In genomic region chr3:96266395-96267187, GRCh38 we compare ENCODE assay signal across 17 cellular contexts.
DNase-seq lines count a peak whose midpoint lies in the region; ATAC-seq and TF ChIP-seq lines count a peak whose summit lies in the region.
"Had no signal": no experiment of that assay in that cellular context is flagged by ENCODE, and none has a peak within 500 bp of the region (broad histone marks: within the 10 kb centered on the region; RNA-seq: fewer than 3 reads in every experiment).

No MANE protein-coding gene starts in this region.

- no peak overlapping the region for H3K4ac ChIP-seq in mesenchymal stem cell (ENCODE audit: low read depth in 1 of 2, low read length in 2 of 2)

- no peak overlapping the region for H3K9ac ChIP-seq in mesenchymal stem cell (ENCODE audit: low read length)

- H3K23ac ChIP-seq in mesenchymal stem cell (ENCODE audit: low read length in 2 of 2), result no peak overlapping the region

- no peak overlapping the region for H2BK12ac ChIP-seq in mesenchymal stem cell (ENCODE audit: low read length in 2 of 2)

- no peak overlapping the region for H3K4me2 ChIP-seq in mesenchymal stem cell (ENCODE audit: low read length, poor library complexity, severe bottlenecking)

- peak overlapping the region; percentile 29 for H3K27ac ChIP-seq in RWPE2 (ENCODE audit: poor library complexity, severe bottlenecking)
- no peak overlapping the region for H3K27ac ChIP-seq in mesenchymal stem cell (ENCODE audit: low read length, poor library complexity, severe bottlenecking)
- H3K27ac ChIP-seq: SK-N-MC had no signal

- no peak overlapping the region for H3K4me3 ChIP-seq in RWPE2 (ENCODE audit: severe bottlenecking)
- H3K4me3 ChIP-seq in mesenchymal stem cell (ENCODE audit: insufficient read depth in 1 of 2, low read depth in 1 of 2, low read length in 2 of 2), result no peak overlapping the region
- H3K4me3 ChIP-seq: SK-N-MC had no signal

- H3K27me3 ChIP-seq in RWPE2 (ENCODE audit: insufficient read depth, poor library complexity, severe bottlenecking) (no peaks in the 10 kb centered on the region), mesenchymal stem cell (ENCODE audit: control insufficient read depth in 1 of 2, insufficient read depth in 1 of 2, low read length in 2 of 2) (no peaks in the 10 kb centered on the region)

- DNase-seq in HCEC 1CT (peak; percentile 66), RWPE2 (ENCODE audit: low spot score) (no peak), fibroblast of the conjunctiva (ENCODE audit: low read depth) (peak; percentile 0), mesenchymal stem cell (peak; percentile 12), retina (no peak)
- DNase-seq: activated CD4-positive, alpha-beta T cell treated with anti-CD3 and anti-CD28 coated beads for 48 hours; activated T-cell treated with anti-CD3 and anti-CD28 coated beads for 4 hours; head of caudate nucleus; HFFc6; NCI-H1694 treated with DMSO at 0.1 percent for 48 hours; NCI-H446; stimulated activated CD4-positive, alpha-beta T cell treated with anti-CD3 and anti-CD28 coated beads, Interleukin-15, amount 100 ng/mL, for 24 hours; stimulated activated naive CD8-positive, alpha-beta T cell treated with anti-CD3 and anti-CD28 coated beads, Interleukin-15, amount 100 ng/mL, for 72 hours had no signal

- no peaks in the 10 kb centered on the region for H3K79me1 ChIP-seq in mesenchymal stem cell (replicated peaks; ENCODE audit: low read length, poor library complexity, severe bottlenecking)

- no peak overlapping the region for H4K91ac ChIP-seq in mesenchymal stem cell (ENCODE audit: low read length)

- H2BK15ac ChIP-seq in mesenchymal stem cell (ENCODE audit: low read depth, poor library complexity, severe bottlenecking), result no peak overlapping the region

- no peak overlapping the region for H2AFZ ChIP-seq in mesenchymal stem cell (ENCODE audit: low read depth, low read length)

- H4K8ac ChIP-seq in mesenchymal stem cell (ENCODE audit: low read length), result no peak overlapping the region

- H3K4me1 ChIP-seq in RWPE2 (ENCODE audit: insufficient read depth, poor library complexity, severe bottlenecking), result peaks cover 13% of the 10 kb centered on the region
- no peaks in the 10 kb centered on the region for H3K4me1 ChIP-seq in mesenchymal stem cell (ENCODE audit: control insufficient read depth, insufficient read depth, low read depth, low read length)

- H3K18ac ChIP-seq in mesenchymal stem cell (ENCODE audit: low read depth in 1 of 2, low read length in 2 of 2), result no peak overlapping the region

- no peak for TF ChIP-seq CTCF in RWPE2 (IDR thresholded peaks at IDR 0.05; ENCODE audit: poor library complexity, severe bottlenecking)

- H3K9me3 ChIP-seq in RWPE2 (ENCODE audit: severe bottlenecking), result no peaks in the 10 kb centered on the region
- H3K9me3 ChIP-seq in mesenchymal stem cell (ENCODE audit: control insufficient read depth, low read length), result no peaks in the 10 kb centered on the region

- 38% methylated on average over 1 of the region's 3 CpGs for WGBS in mesenchymal stem cell

- ATAC-seq in RWPE2 (ENCODE audit: low read depth) (peak; percentile 97), GM19455 (IDR thresholded peaks at IDR 0.05; ENCODE audit: unreplicated experiment) (no peak), GM18520 (IDR thresholded peaks at IDR 0.05; ENCODE audit: unreplicated experiment) (no peak), GM19452 (IDR thresholded peaks at IDR 0.05; ENCODE audit: unreplicated experiment) (no peak)
- ATAC-seq: stimulated activated naive CD8-positive, alpha-beta T cell treated with anti-CD3 and anti-CD28 coated beads, Interleukin-15, amount 100 ng/mL, for 72 hours had no signal

- H2AK5ac ChIP-seq in mesenchymal stem cell (ENCODE audit: low read length, severe bottlenecking), result no peak overlapping the region

- H3K36me3 ChIP-seq in RWPE2 (ENCODE audit: low read depth) (no peaks in the 10 kb centered on the region), mesenchymal stem cell (ENCODE audit: control insufficient read depth in 1 of 2, insufficient read depth in 2 of 2, low read depth in 1 of 2, low read length in 2 of 2) (no peaks in the 10 kb centered on the region)

- H2BK5ac ChIP-seq in mesenchymal stem cell (ENCODE audit: low read depth, low read length, poor library complexity, severe bottlenecking), result no peak overlapping the region

- no peak overlapping the region for H3K14ac ChIP-seq in mesenchymal stem cell (ENCODE audit: low read length in 2 of 2)

- no peak overlapping the region for H2BK120ac ChIP-seq in mesenchymal stem cell (ENCODE audit: low read depth, low read length)

Comparison
In these comparisons a context has a peak if more than half of its experiments do, and no peak if none do; other contexts are left out.
1. DNase-seq: peak in HCEC 1CT (single experiment), fibroblast of the conjunctiva (single experiment) and mesenchymal stem cell (single experiment); none in RWPE2 (single experiment) and retina (single experiment).